23 cellular contexts compared by ENCODE assay signal in genomic region chr7:88141953-88142352, GRCh38.
DNase-seq lines count a peak whose midpoint lies in the region; TF ChIP-seq lines count a peak whose summit lies in the region.
"Had no signal": no experiment of that assay in that cellular context is flagged by ENCODE, and none has a peak within 500 bp of the region (broad histone marks: within the 10 kb centered on the region; RNA-seq: fewer than 3 reads in every experiment).

No MANE protein-coding gene starts in this region.

- WGBS in esophagus squamous epithelium, 2 donors: 77 to 97% methylated on average over 1 of the region's 1 CpG

- H3K27ac ChIP-seq in cardiac muscle cell: peak overlapping the region; percentile 81
- no peak overlapping the region for H3K27ac ChIP-seq in left ventricle myocardium inferior (replicated peaks)
- peak overlapping the region; percentile 56 for H3K27ac ChIP-seq in PC-9
- H3K27ac ChIP-seq in RWPE1: no peak overlapping the region
- H3K27ac ChIP-seq in esophagus squamous epithelium: no peak overlapping the region
- H3K27ac ChIP-seq: 22Rv1; BLaER1 treated with 17β-estradiol and CSF1 and Interleukin-3, amounts not matched to agents 10 nM and 100 nM; GM23248 had no signal

- POLR2A ChIA-PET in PC-9 (lab: Charles Lee; ENCODE audit: unreplicated experiment) (interaction anchor here (0.7 to 1.2 kb wide), 2 partner anchors 83 to 258 kb away, joined by 4 to 6 read pairs; no protein-coding TSS in a partner anchor), RWPE1 (lab: Yijun Ruan, JAX; ENCODE audit: low non-redundant PET) (no interaction called here)

- H2AFZ ChIP-seq in PC-9: no peak overlapping the region
- H2AFZ ChIP-seq: GM23248 had no signal

- peak overlapping the region in 2 of 3 experiments; percentile 21 to 93 for H3K27ac Mint-ChIP-seq in nephron
- H3K27ac Mint-ChIP-seq: CD4-positive, alpha-beta T cell; CD8-positive, alpha-beta memory T cell had no signal

- no peaks in the 10 kb centered on the region for H3K9me3 Mint-ChIP-seq in nephron
- H3K9me3 Mint-ChIP-seq: CD4-positive, alpha-beta T cell; CD8-positive, alpha-beta memory T cell had no signal

- no peaks in the 10 kb centered on the region for H4K20me1 ChIP-seq in PC-9 (ENCODE audit: insufficient read depth)
- H4K20me1 ChIP-seq: BLaER1 treated with 17β-estradiol and CSF1 and Interleukin-3, amounts not matched to agents 10 nM and 100 nM had no signal

- CTCF ChIA-PET in PC-9 (lab: Charles Lee): interaction anchor here (0.6 kb wide), 1 partner anchor 17 kb away, joined by 3 read pairs; no protein-coding TSS in a partner anchor
- CTCF ChIA-PET in RWPE1 (lab: Yijun Ruan, JAX): no interaction called here

- H3K27me3 Mint-ChIP-seq in nephron (ENCODE audit: low read depth): no peaks in the 10 kb centered on the region
- H3K27me3 Mint-ChIP-seq: CD4-positive, alpha-beta T cell; CD8-positive, alpha-beta memory T cell had no signal

- no peak for TF ChIP-seq CTCF in cardiac muscle cell (IDR thresholded peaks at IDR 0.05; ENCODE audit: low read depth, low read length)
- TF ChIP-seq CTCF in left ventricle myocardium inferior (IDR thresholded peaks at IDR 0.05; ENCODE audit: borderline replicate concordance): no peak
- no peak for TF ChIP-seq CTCF in PC-9 (conservative IDR thresholded peaks at IDR 0.05)
- no peak for TF ChIP-seq CTCF in nephron (IDR thresholded peaks at IDR 0.05; ENCODE audit: unreplicated experiment in 3 of 3)
- no peak for TF ChIP-seq CTCF in RWPE1 (conservative IDR thresholded peaks at IDR 0.05; ENCODE audit: low read depth)
- no peak for TF ChIP-seq CTCF in esophagus squamous epithelium (IDR thresholded peaks at IDR 0.05)

- no TSS peak for BruUV-seq in PC-9 (replicated peaks; lab: Mats Ljungman, UMichigan)

- H3K36me3 ChIP-seq in cardiac muscle cell (no peaks in the 10 kb centered on the region), left ventricle myocardium inferior (no peaks in the 10 kb centered on the region), PC-9 (ENCODE audit: low read depth) (no peaks in the 10 kb centered on the region), esophagus squamous epithelium (no peaks in the 10 kb centered on the region)
- H3K36me3 ChIP-seq: BE2C had no signal

- H3K27me3 ChIP-seq in cardiac muscle cell: no peaks in the 10 kb centered on the region
- H3K27me3 ChIP-seq in left ventricle myocardium inferior (ENCODE audit: low read depth): no peaks in the 10 kb centered on the region
- H3K27me3 ChIP-seq in PC-9 (ENCODE audit: insufficient read depth, low read depth): no peaks in the 10 kb centered on the region
- no peaks in the 10 kb centered on the region for H3K27me3 ChIP-seq in esophagus squamous epithelium
- H3K27me3 ChIP-seq: BE2C; BLaER1 treated with 17β-estradiol and CSF1 and Interleukin-3, amounts not matched to agents 10 nM and 100 nM had no signal

- H3K9me2 ChIP-seq in PC-9 (ENCODE audit: insufficient read depth): no peaks in the 10 kb centered on the region; the same call in 1 of the 2 replicates

- H3K4me3 ChIP-seq in cardiac muscle cell (no peak overlapping the region), left ventricle myocardium inferior (no peak overlapping the region), PC-9 (no peak overlapping the region), esophagus squamous epithelium (no peak overlapping the region)
- H3K4me3 ChIP-seq: BLaER1 treated with 17β-estradiol and CSF1 and Interleukin-3, amounts not matched to agents 10 nM and 100 nM; GM12878; GM23248 had no signal

- no peaks in the 10 kb centered on the region for H3K36me3 Mint-ChIP-seq in nephron (ENCODE audit: low read depth)
- H3K36me3 Mint-ChIP-seq: CD14-positive monocyte had no signal

- no peak for DNase-seq in cardiac muscle cell (ENCODE audit: low read depth in 1 of 2, low spot score in 1 of 2)
- DNase-seq in left ventricle myocardium inferior: no peak
- no peak for DNase-seq in PC-9
- DNase-seq in RWPE1 (ENCODE audit: low spot score): no peak
- no peak for DNase-seq in esophagus squamous epithelium (lab: John Stamatoyannopoulos, UW)
- DNase-seq in middle frontal gyrus (ENCODE audit: extremely low spot score, low spot score): no peak
- DNase-seq: ACHN; AML-193; BE2C; CD4-positive, alpha-beta T cell; CD8-positive, alpha-beta memory T cell; DMS 273 treated with DMSO at 0.1 percent for 48 hours; DMS79; EL; GDM1; GM23248; H7; HCEC 1CT had no signal

- H3K9me3 ChIP-seq in cardiac muscle cell (ENCODE audit: low read depth): no peaks in the 10 kb centered on the region
- no peaks in the 10 kb centered on the region for H3K9me3 ChIP-seq in left ventricle myocardium inferior (replicated peaks)
- H3K9me3 ChIP-seq in PC-9 (ENCODE audit: insufficient read depth, low read depth): peaks cover 4% of the 10 kb centered on the region
- no peaks in the 10 kb centered on the region for H3K9me3 ChIP-seq in esophagus squamous epithelium
- H3K9me3 ChIP-seq: BE2C; BLaER1 treated with 17β-estradiol and CSF1 and Interleukin-3, amounts not matched to agents 10 nM and 100 nM had no signal

- no peaks in the 10 kb centered on the region for H3K4me1 Mint-ChIP-seq in nephron
- H3K4me1 Mint-ChIP-seq: CD14-positive monocyte; CD8-positive, alpha-beta memory T cell had no signal

- intact Hi-C loops in left ventricle myocardium inferior (cut with micrococcal nuclease): no loop called here
- intact Hi-C loops in PC-9 (cut with micrococcal nuclease; ENCODE audit: unreplicated experiment): loop anchor here (2.0 kb wide), 1 partner anchor 77 kb away; no protein-coding TSS in a partner anchor
- intact Hi-C loops in esophagus squamous epithelium (cut with DNase I): no loop called here

- no peak overlapping the region for H3K4me3 Mint-ChIP-seq in nephron
- H3K4me3 Mint-ChIP-seq: CD14-positive monocyte; CD4-positive, alpha-beta T cell; CD8-positive, alpha-beta memory T cell had no signal

- no peaks in the 10 kb centered on the region for H3K79me2 ChIP-seq in PC-9 (ENCODE audit: low read depth)

- H3F3A ChIP-seq in PC-9 (ENCODE audit: insufficient read depth, low read depth): no peaks in the 10 kb centered on the region; the same call in 1 of the 2 replicates

- peak overlapping the region; percentile 46; the same call in 1 of the 2 replicates for H3K4me2 ChIP-seq in PC-9

- H3K4me1 ChIP-seq in cardiac muscle cell (ENCODE audit: low read depth) (peaks cover 9% of the 10 kb centered on the region), left ventricle myocardium inferior (peaks cover 9% of the 10 kb centered on the region), PC-9 (replicated peaks; ENCODE audit: insufficient read depth) (peaks cover 28% of the 10 kb centered on the region), esophagus squamous epithelium (no peaks in the 10 kb centered on the region)
- H3K4me1 ChIP-seq: BE2C had no signal

- no peak for TF ChIP-seq POLR2A in esophagus squamous epithelium (IDR thresholded peaks at IDR 0.05)

Comparison
In these comparisons a context has a peak if more than half of its experiments do, and no peak if none do; other contexts are left out.
1. H3K27ac ChIP-seq: peak in cardiac muscle cell (single experiment) and PC-9 (single experiment); none in left ventricle myocardium inferior (single experiment), RWPE1 (single experiment) and esophagus squamous epithelium (0 of 4).